Comparison of ENCODE assay signal across 27 cellular contexts in genomic region chr18:33817096-33817495, GRCh38.
DNase-seq lines count a peak whose midpoint lies in the region; ATAC-seq and TF ChIP-seq lines count a peak whose summit lies in the region.
"Had no signal": no experiment of that assay in that cellular context is flagged by ENCODE, and none has a peak within 500 bp of the region (broad histone marks: within the 10 kb centered on the region; RNA-seq: fewer than 3 reads in every experiment).

No MANE protein-coding gene starts in this region.

- no peak for TF ChIP-seq EP300 in ovary (IDR thresholded peaks at IDR 0.05)

- H3K27ac ChIP-seq in PC-3 (ENCODE audit: low read length), result no peak overlapping the region
- H3K27ac ChIP-seq in mesendoderm (ENCODE audit: low read depth, low read length), result no peak overlapping the region
- H3K27ac ChIP-seq in ovary, result no peak overlapping the region
- H3K27ac ChIP-seq: C4-2B, transverse colon had no signal

- no peaks in the 10 kb centered on the region for H3K36me3 Mint-ChIP-seq in T-cell
- peaks cover 11% of the 10 kb centered on the region for H3K36me3 Mint-ChIP-seq in natural killer cell
- H3K36me3 Mint-ChIP-seq: activated CD4-positive, alpha-beta memory T cell treated with anti-CD3 and anti-CD28 coated beads for 36 hours; memory B cell had no signal

- H3K9me2 ChIP-seq in PC-3 (replicated peaks; ENCODE audit: low read length), result no peaks in the 10 kb centered on the region

- intact Hi-C loops in PC-3 (cut with micrococcal nuclease) (no loop called here), ovary (cut with DNase I) (no loop called here), natural killer cell (cut with micrococcal nuclease) (no loop called here)

- DNase-seq in BJ (ENCODE audit: low read depth), result peak; percentile 14
- peak; percentile 8 for DNase-seq in PC-3
- DNase-seq in fibroblast of mammary gland (ENCODE audit: low read depth), result peak; percentile 82
- DNase-seq in mesendoderm, result peak; percentile 85
- no peak for DNase-seq in ovary
- DNase-seq in T-cell, result no peak
- no peak for DNase-seq in NOMO-1 (lab: John Stamatoyannopoulos, UW; ENCODE audit: unreplicated experiment in 2 of 2)
- no peak for DNase-seq in natural killer cell
- DNase-seq: activated CD4-positive, alpha-beta memory T cell treated with anti-CD3 and anti-CD28 coated beads for 36 hours; activated CD4-positive, CD25-positive, alpha-beta regulatory T cell; activated gamma-delta T cell; left cardiac atrium; naive B cell; NCI-H1417; NCI-H2107; NCI-H510A; NK-92 treated with Interleukin-12 subunit alpha and Interleukin-12 subunit beta, amount 100 ng/mL, for 24 hours; occipital lobe; RPMI8226; stimulated activated naive CD8-positive, alpha-beta T cell treated with anti-CD3 and anti-CD28 coated beads, Interleukin-15, amount 100 ng/mL, for 72 hours; T-helper 9 cell; transverse colon had no signal

- H3K4me3 Mint-ChIP-seq in T-cell (no peak overlapping the region), natural killer cell (no peak overlapping the region)
- H3K4me3 Mint-ChIP-seq: activated CD4-positive, alpha-beta memory T cell treated with anti-CD3 and anti-CD28 coated beads for 36 hours; dendritic cell treated with granulocyte-macrophage colony-stimulating factor and Interleukin-4, amounts not matched to agents 40 ng/mL and 50 ng/mL, for 4 days; memory B cell; naive B cell; stimulated activated naive CD8-positive, alpha-beta T cell treated with anti-CD3 and anti-CD28 coated beads, Interleukin-15, amount 100 ng/mL, for 72 hours had no signal

- no peaks in the 10 kb centered on the region for H3K36me3 ChIP-seq in BJ (ENCODE audit: control insufficient read depth, insufficient read depth, low read length)
- no peaks in the 10 kb centered on the region for H3K36me3 ChIP-seq in PC-3 (ENCODE audit: low read depth, low read length)
- H3K36me3 ChIP-seq in mesendoderm (ENCODE audit: control insufficient read depth, insufficient read depth, low read length), result no peaks in the 10 kb centered on the region
- no peaks in the 10 kb centered on the region for H3K36me3 ChIP-seq in ovary
- H3K36me3 ChIP-seq: transverse colon had no signal

- no peaks in the 10 kb centered on the region for H3K27me3 Mint-ChIP-seq in T-cell
- H3K27me3 Mint-ChIP-seq in natural killer cell (ENCODE audit: low read depth in 2 of 2), result no peaks in the 10 kb centered on the region
- H3K27me3 Mint-ChIP-seq: activated CD4-positive, alpha-beta memory T cell treated with anti-CD3 and anti-CD28 coated beads for 36 hours; stimulated activated naive CD8-positive, alpha-beta T cell treated with anti-CD3 and anti-CD28 coated beads, Interleukin-15, amount 100 ng/mL, for 72 hours had no signal

- no peak overlapping the region for H3K56ac ChIP-seq in mesendoderm (ENCODE audit: low read length)

- no peaks in the 10 kb centered on the region for H3K79me1 ChIP-seq in mesendoderm (ENCODE audit: low read length)

- no peak overlapping the region for H3K4ac ChIP-seq in mesendoderm (ENCODE audit: low read depth, low read length)

- H3K9me3 ChIP-seq in PC-3 (ENCODE audit: low read length) (no peaks in the 10 kb centered on the region), ovary (no peaks in the 10 kb centered on the region)
- H3K9me3 ChIP-seq: transverse colon had no signal

- H3K23ac ChIP-seq in mesendoderm (ENCODE audit: low read length), result no peak overlapping the region

- no peak for TF ChIP-seq POLR2A in ovary (IDR thresholded peaks at IDR 0.05)

- H2BK120ac ChIP-seq in mesendoderm (ENCODE audit: low read depth, low read length), result no peak overlapping the region

- H3K27me3 ChIP-seq in BJ (ENCODE audit: control insufficient read depth, insufficient read depth, low read length) (no peaks in the 10 kb centered on the region), PC-3 (ENCODE audit: low read length) (no peaks in the 10 kb centered on the region), mesendoderm (ENCODE audit: insufficient read depth, low read length, poor library complexity) (no peaks in the 10 kb centered on the region), ovary (no peaks in the 10 kb centered on the region)
- H3K27me3 ChIP-seq: transverse colon had no signal

- H3F3A ChIP-seq in PC-3 (ENCODE audit: low read length, unreplicated experiment), result no peaks in the 10 kb centered on the region

- H3K4me2 ChIP-seq in PC-3 (ENCODE audit: low read length), result no peak overlapping the region
- H3K4me2 ChIP-seq in mesendoderm (ENCODE audit: low read length), result no peak overlapping the region

- H3K9me3 Mint-ChIP-seq in T-cell (peaks cover 0 to 4% (median 3%) of the 10 kb centered on the region in 3 donors), natural killer cell (peaks cover 6% of the 10 kb centered on the region in 2 donors)
- H3K9me3 Mint-ChIP-seq: dendritic cell treated with granulocyte-macrophage colony-stimulating factor and Interleukin-4, amounts not matched to agents 40 ng/mL and 50 ng/mL, for 4 days; memory B cell had no signal

- H4K5ac ChIP-seq in mesendoderm (ENCODE audit: low read length), result no peak overlapping the region

- no peak for TF ChIP-seq CTCF in BJ (IDR thresholded peaks at IDR 0.05; ENCODE audit: insufficient read depth, low read depth, low read length)
- TF ChIP-seq CTCF in PC-3 (conservative IDR thresholded peaks at IDR 0.05; ENCODE audit: low read depth, low read length), result no peak
- TF ChIP-seq CTCF in fibroblast of mammary gland (conservative IDR thresholded peaks at IDR 0.05; ENCODE audit: control insufficient read depth, insufficient read depth, low read depth, low read length), result no peak
- no peak for TF ChIP-seq CTCF in ovary (IDR thresholded peaks at IDR 0.05)
- no peak for TF ChIP-seq CTCF in natural killer cell (IDR thresholded peaks at IDR 0.05)

- H3K4me1 Mint-ChIP-seq in T-cell (no peaks in the 10 kb centered on the region), natural killer cell (no peaks in the 10 kb centered on the region)
- H3K4me1 Mint-ChIP-seq: memory B cell; naive B cell; stimulated activated naive CD8-positive, alpha-beta T cell treated with anti-CD3 and anti-CD28 coated beads, Interleukin-15, amount 100 ng/mL, for 72 hours had no signal

- BruUV-seq in PC-3 (replicated peaks; lab: Mats Ljungman, UMichigan), result no TSS peak

- H2BK15ac ChIP-seq in mesendoderm (replicated peaks; ENCODE audit: low read depth), result no peak overlapping the region

- WGBS in mesendoderm (ENCODE audit: extremely low coverage, insufficient coverage, low lambda C conversion rate), result no CpG with 5 or more reads among the region's 1 CpG
- 6 to 8% (median 6%) methylated on average over 1 of the region's 1 CpG for WGBS in ovary, 3 donors

- CTCF ChIA-PET in BJ (lab: Yijun Ruan, JAX), result interaction anchor here (1.2 kb wide), 1 partner anchor 10 kb away, joined by 3 read pairs; no protein-coding TSS in a partner anchor
- CTCF ChIA-PET in PC-3 (lab: Charles Lee), result no interaction called here
- CTCF ChIA-PET in T-cell (lab: Charles Lee), result no interaction called here

- H3K4me1 ChIP-seq in PC-3 (ENCODE audit: insufficient read depth, low read length), result no peaks in the 10 kb centered on the region
- no peaks in the 10 kb centered on the region for H3K4me1 ChIP-seq in mesendoderm (ENCODE audit: control insufficient read depth, low read depth, low read length)
- H3K4me1 ChIP-seq in ovary (ENCODE audit: insufficient read depth), result no peaks in the 10 kb centered on the region

- H4K8ac ChIP-seq in mesendoderm (ENCODE audit: low read depth, low read length), result no peak overlapping the region

- no peak overlapping the region for H2BK5ac ChIP-seq in mesendoderm (ENCODE audit: low read length)

- no peaks in the 10 kb centered on the region for H4K20me1 ChIP-seq in PC-3 (ENCODE audit: low read length)

- no peak for ATAC-seq in PC-3
- no peak for ATAC-seq in T-cell (replicated peaks in 1 of 4)
- ATAC-seq in natural killer cell, result no peak
- ATAC-seq: HCT116; left cardiac atrium; SK-N-SH treated with all-trans-retinoic acid at 6 μM for 48 hours; stimulated activated naive CD8-positive, alpha-beta T cell treated with anti-CD3 and anti-CD28 coated beads, Interleukin-15, amount 100 ng/mL, for 72 hours had no signal

- H3K79me2 ChIP-seq in PC-3 (ENCODE audit: low read length) (no peaks in the 10 kb centered on the region), mesendoderm (ENCODE audit: control insufficient read depth, insufficient read depth, low read length) (no peaks in the 10 kb centered on the region)

- H3K4me3 ChIP-seq in BJ (ENCODE audit: low read depth, low read length), result no peak overlapping the region
- no peak overlapping the region for H3K4me3 ChIP-seq in PC-3 (ENCODE audit: low read length)
- H3K4me3 ChIP-seq in fibroblast of mammary gland (ENCODE audit: control insufficient read depth, low read depth, low read length), result no peak overlapping the region
- no peak overlapping the region for H3K4me3 ChIP-seq in mesendoderm (ENCODE audit: low read length)
- H3K4me3 ChIP-seq in ovary, result no peak overlapping the region
- H3K4me3 ChIP-seq: transverse colon had no signal

- H2AK5ac ChIP-seq in mesendoderm (ENCODE audit: low read length), result no peak overlapping the region

- POLR2A ChIA-PET in BJ (lab: Charles Lee), result no interaction called here
- POLR2A ChIA-PET in PC-3 (lab: Charles Lee; ENCODE audit: unreplicated experiment), result no interaction called here
- POLR2A ChIA-PET in T-cell (lab: Charles Lee), result no interaction called here

- H3K9ac ChIP-seq in PC-3 (ENCODE audit: low read length) (no peak overlapping the region), mesendoderm (ENCODE audit: low read length) (no peak overlapping the region)

- H3K27ac Mint-ChIP-seq in T-cell, result no peak overlapping the region
- no peak overlapping the region for H3K27ac Mint-ChIP-seq in natural killer cell
- H3K27ac Mint-ChIP-seq: activated CD4-positive, alpha-beta memory T cell treated with anti-CD3 and anti-CD28 coated beads for 36 hours; dendritic cell treated with granulocyte-macrophage colony-stimulating factor and Interleukin-4, amounts not matched to agents 40 ng/mL and 50 ng/mL, for 4 days; memory B cell; naive B cell; stimulated activated naive CD8-positive, alpha-beta T cell treated with anti-CD3 and anti-CD28 coated beads, Interleukin-15, amount 100 ng/mL, for 72 hours had no signal

- H3K18ac ChIP-seq in mesendoderm (ENCODE audit: low read length), result no peak overlapping the region

- H2AFZ ChIP-seq in PC-3 (ENCODE audit: low read length), result no peak overlapping the region

Comparison
In these comparisons a context has a peak if more than half of its experiments do, and no peak if none do; other contexts are left out.
1. DNase-seq: peak in BJ (single experiment), PC-3 (single experiment), fibroblast of mammary gland (single experiment) and mesendoderm (single experiment); none in ovary (0 of 5), T-cell (0 of 34), NOMO-1 (0 of 2) and natural killer cell (single experiment).